ENCODE assay signal across 14 cellular contexts in the genomic region with DNA sequence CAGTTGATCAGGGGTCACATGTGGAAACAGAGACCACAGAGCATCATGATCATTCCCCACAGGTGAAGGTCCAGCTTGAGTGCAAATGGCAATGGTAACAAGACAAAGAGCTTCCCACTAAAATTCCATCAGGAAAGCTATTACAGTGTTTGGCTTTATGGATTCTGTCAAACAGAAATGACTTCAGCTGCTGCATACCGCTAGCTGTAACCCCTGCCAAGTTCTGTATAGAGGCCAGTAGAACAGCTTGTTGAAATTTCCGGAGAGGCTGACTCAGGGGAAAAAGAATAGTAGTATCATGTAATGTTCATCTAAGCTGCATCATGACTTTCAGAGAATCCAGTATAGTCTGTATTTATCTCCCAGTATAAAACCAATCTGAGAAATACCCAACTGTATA.
DNase-seq lines count a peak whose midpoint lies in the region; ATAC-seq and TF ChIP-seq lines count a peak whose summit lies in the region.
"Had no signal": no experiment of that assay in that cellular context is flagged by ENCODE, and none has a peak within 500 bp of the region (broad histone marks: within the 10 kb centered on the region; RNA-seq: fewer than 3 reads in every experiment).

No MANE protein-coding gene starts in this region.

- H3K4me3 ChIP-seq in ACC112 (ENCODE audit: low read depth, low read length) (no peak overlapping the region), hepatocyte (no peak overlapping the region)
- H3K4me3 ChIP-seq: upper lobe of left lung had no signal

- no peaks in the 10 kb centered on the region for H3K9me3 ChIP-seq in hepatocyte (ENCODE audit: low read depth)
- H3K9me3 ChIP-seq: upper lobe of left lung had no signal

- CTCF ChIA-PET in activated CD8-positive, alpha-beta T cell treated with anti-CD3 and anti-CD28 coated beads for 36 hours (lab: Charles Lee), result no interaction called here

- H2AFZ ChIP-seq in ACC112 (ENCODE audit: low read length, unreplicated experiment) (peak overlapping the region; percentile 53), hepatocyte (no peak overlapping the region)

- H3K36me3 ChIP-seq in ACC112 (ENCODE audit: insufficient read depth, low read length) (no peaks in the 10 kb centered on the region), hepatocyte (replicated peaks; ENCODE audit: insufficient read depth, low read depth) (no peaks in the 10 kb centered on the region)
- H3K36me3 ChIP-seq: upper lobe of left lung had no signal

- H3K27me3 ChIP-seq in ACC112 (ENCODE audit: insufficient read depth, low read length) (no peaks in the 10 kb centered on the region), hepatocyte (no peaks in the 10 kb centered on the region)
- H3K27me3 ChIP-seq: upper lobe of left lung had no signal

- 63% methylated on average over 2 of the region's 2 CpGs for WGBS in hepatocyte (ENCODE audit: low lambda C conversion rate, missing lambda C conversion rate)

- POLR2A ChIA-PET in activated CD8-positive, alpha-beta T cell treated with anti-CD3 and anti-CD28 coated beads for 36 hours (lab: Charles Lee), result no interaction called here

- intact Hi-C loops in activated CD8-positive, alpha-beta T cell treated with anti-CD3 and anti-CD28 coated beads for 36 hours (cut with micrococcal nuclease), result no loop called here

- H3K9me2 ChIP-seq in hepatocyte (replicated peaks; ENCODE audit: insufficient read depth), result no peaks in the 10 kb centered on the region

- H3K27me3 Mint-ChIP-seq in activated CD8-positive, alpha-beta T cell treated with anti-CD3 and anti-CD28 coated beads for 36 hours, result no peaks in the 10 kb centered on the region
- H3K27me3 Mint-ChIP-seq: activated CD4-positive, alpha-beta T cell treated with anti-CD3 and anti-CD28 coated beads, Interleukin-2, amount 10 ng/mL, durations not matched to agents 24 days and 14 days had no signal

- H3K4me2 ChIP-seq in hepatocyte, result no peak overlapping the region

- H3K27ac ChIP-seq in ACC112 (ENCODE audit: low read depth, low read length), result no peak overlapping the region
- no peak overlapping the region for H3K27ac ChIP-seq in hepatocyte
- H3K27ac ChIP-seq: upper lobe of left lung had no signal

- no peaks in the 10 kb centered on the region for H3K79me2 ChIP-seq in ACC112 (ENCODE audit: control insufficient read depth, insufficient read depth, low read length, unreplicated experiment)
- no peaks in the 10 kb centered on the region for H3K79me2 ChIP-seq in hepatocyte

- DNase-seq in LHCN-M2 (ENCODE audit: low read depth), result peak; percentile 47
- peak; percentile 21 for DNase-seq in brain pericyte (ENCODE audit: low read depth, low spot score)
- DNase-seq in hepatocyte (ENCODE audit: low spot score), result peak; percentile 21
- DNase-seq in activated effector memory CD4-positive, alpha-beta T cell treated with Interleukin-2 at 50 U/mL for 16 hours, result no peak
- no peak for DNase-seq in medulla oblongata (ENCODE audit: extremely low spot score)
- DNase-seq in activated CD8-positive, alpha-beta T cell treated with anti-CD3 and anti-CD28 coated beads for 36 hours, result no peak
- DNase-seq: activated CD4-positive, alpha-beta T cell treated with anti-CD3 and anti-CD28 coated beads, Interleukin-2, amount 10 ng/mL, durations not matched to agents 24 days and 14 days; activated T-cell treated with anti-CD3 and anti-CD28 coated beads, Interleukin-2, amount 50 U/mL, for 72 hours; midbrain; posterior cingulate gyrus; upper lobe of left lung had no signal

- H3K4me1 ChIP-seq in ACC112 (ENCODE audit: control insufficient read depth, insufficient read depth, low read length, unreplicated experiment), result peaks cover 12% of the 10 kb centered on the region
- no peaks in the 10 kb centered on the region for H3K4me1 ChIP-seq in hepatocyte (ENCODE audit: insufficient read depth)
- H3K4me1 ChIP-seq: upper lobe of left lung had no signal

- no peak overlapping the region for H3K4me3 Mint-ChIP-seq in activated CD8-positive, alpha-beta T cell treated with anti-CD3 and anti-CD28 coated beads for 36 hours
- H3K4me3 Mint-ChIP-seq: activated CD4-positive, alpha-beta T cell treated with anti-CD3 and anti-CD28 coated beads, Interleukin-2, amount 10 ng/mL, durations not matched to agents 24 days and 14 days; activated T-cell treated with anti-CD3 and anti-CD28 coated beads, Interleukin-2, amount 50 U/mL, for 72 hours; T-helper 1 cell treated with Interleukin-12 subunit alpha and Interleukin-12 subunit beta and Interleukin-4 antibody, amounts not matched to agents 30 μg/mL and 1 μg/mL, for 36 hours had no signal

- no peak overlapping the region for H3K27ac Mint-ChIP-seq in activated CD8-positive, alpha-beta T cell treated with anti-CD3 and anti-CD28 coated beads for 36 hours
- H3K27ac Mint-ChIP-seq: activated CD4-positive, alpha-beta T cell treated with anti-CD3 and anti-CD28 coated beads, Interleukin-2, amount 10 ng/mL, durations not matched to agents 24 days and 14 days; activated T-cell treated with anti-CD3 and anti-CD28 coated beads, Interleukin-2, amount 50 U/mL, for 72 hours; T-helper 1 cell treated with Interleukin-12 subunit alpha and Interleukin-12 subunit beta and Interleukin-4 antibody, amounts not matched to agents 30 μg/mL and 1 μg/mL, for 36 hours had no signal

- H3K4me1 Mint-ChIP-seq in activated CD8-positive, alpha-beta T cell treated with anti-CD3 and anti-CD28 coated beads for 36 hours (ENCODE audit: low read depth), result no peaks in the 10 kb centered on the region

- H4K20me1 ChIP-seq in hepatocyte (ENCODE audit: insufficient read depth, poor library complexity, severe bottlenecking), result no peaks in the 10 kb centered on the region

- no peaks in the 10 kb centered on the region for H3K36me3 Mint-ChIP-seq in activated CD8-positive, alpha-beta T cell treated with anti-CD3 and anti-CD28 coated beads for 36 hours (ENCODE audit: low read depth)

- no peak for TF ChIP-seq CTCF in hepatocyte (IDR thresholded peaks at IDR 0.05; ENCODE audit: poor library complexity)
- no peak for TF ChIP-seq CTCF in activated CD8-positive, alpha-beta T cell treated with anti-CD3 and anti-CD28 coated beads for 36 hours (IDR thresholded peaks at IDR 0.05)

- H3K9me3 Mint-ChIP-seq in activated CD8-positive, alpha-beta T cell treated with anti-CD3 and anti-CD28 coated beads for 36 hours, result peaks cover 15% of the 10 kb centered on the region
- H3K9me3 Mint-ChIP-seq: T-helper 1 cell treated with Interleukin-12 subunit alpha and Interleukin-12 subunit beta and Interleukin-4 antibody, amounts not matched to agents 30 μg/mL and 1 μg/mL, for 36 hours had no signal

- no peak for ATAC-seq in GM21390 (IDR thresholded peaks at IDR 0.05; ENCODE audit: unreplicated experiment)
- no peak for ATAC-seq in activated CD8-positive, alpha-beta T cell treated with anti-CD3 and anti-CD28 coated beads for 36 hours
- ATAC-seq: activated T-cell treated with anti-CD3 and anti-CD28 coated beads, Interleukin-2, amount 50 U/mL, for 72 hours had no signal

Comparison
In these comparisons a context has a peak if more than half of its experiments do, and no peak if none do; other contexts are left out.
1. DNase-seq: peak in LHCN-M2 (single experiment), brain pericyte (single experiment) and hepatocyte (single experiment); none in activated effector memory CD4-positive, alpha-beta T cell treated with Interleukin-2 at 50 U/mL for 16 hours (single experiment), medulla oblongata (single experiment) and activated CD8-positive, alpha-beta T cell treated with anti-CD3 and anti-CD28 coated beads for 36 hours (single experiment).